Comparison of ENCODE assay signal across 22 cellular contexts in the genomic region with DNA sequence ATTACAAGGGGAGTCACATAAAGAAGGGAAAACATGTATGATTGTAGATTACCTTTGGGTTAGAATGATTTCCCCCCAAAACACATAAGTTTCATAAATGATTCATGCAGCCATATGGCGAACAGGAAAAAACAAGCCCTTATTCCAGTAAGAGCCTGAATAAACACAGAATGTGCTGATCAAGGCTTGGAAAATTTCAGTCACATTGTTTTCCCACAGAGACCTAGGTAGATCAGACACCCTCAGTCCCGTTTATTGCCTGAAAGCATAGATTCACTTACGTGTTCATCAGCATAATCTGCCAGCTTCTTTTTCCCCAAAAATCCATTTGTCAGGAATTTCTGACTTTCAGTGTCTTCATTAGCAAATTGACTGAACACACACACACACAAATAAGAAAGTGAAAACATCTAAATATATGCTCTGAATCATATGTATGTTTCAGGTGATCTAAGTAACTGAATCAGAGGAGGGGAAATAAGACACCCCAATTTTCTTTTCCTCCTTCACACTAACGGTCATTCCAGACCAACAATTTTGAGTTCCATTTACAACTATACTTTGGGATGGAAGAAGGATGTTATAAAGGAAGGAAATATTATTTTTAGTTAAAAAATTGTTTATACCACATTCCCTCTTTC. TPM values are rescaled to one million over a fixed set of nuclear protein-coding genes. Genes with fewer than 3 reads are reported as not detected.
A peak's percentile ranks its signal among the peaks of the same experiment; 100 is the strongest.
DNase-seq lines count a peak whose midpoint lies in the region; ATAC-seq and TF ChIP-seq lines count a peak whose summit lies in the region.
"Had no signal": no experiment of that assay in that cellular context is flagged by ENCODE, and none has a peak within 500 bp of the region (broad histone marks: within the 10 kb centered on the region; RNA-seq: fewer than 3 reads in every experiment).

No MANE protein-coding gene starts in this region.

- no peak overlapping the region for H3K9ac ChIP-seq in mammary epithelial cell (ENCODE audit: insufficient read depth, low read length)

- in situ Hi-C loops in mammary epithelial cell (cut with MboI; ENCODE audit: low sequenced_read_pairs in 2 of 2): no loop called here

- H3K4me2 ChIP-seq in mammary epithelial cell (ENCODE audit: insufficient read depth, low read depth, low read length): no peak overlapping the region

- H3K4me1 Mint-ChIP-seq in activated naive CD4-positive, alpha-beta T cell treated with anti-CD3 and anti-CD28 coated beads for 36 hours (ENCODE audit: low read depth): peaks cover 19% of the 10 kb centered on the region
- no peaks in the 10 kb centered on the region for H3K4me1 Mint-ChIP-seq in activated naive CD4-positive, alpha-beta T cell treated with anti-CD3 and anti-CD28 coated beads, Interleukin-2, amount 10 ng/mL, durations not matched to agents 7 days and 5 days
- H3K4me1 Mint-ChIP-seq: activated B cell treated with CpG ODN at 0.5 μM for 24 hours, IgD-negative memory B cell had no signal

- H3K4me1 ChIP-seq in mammary epithelial cell (ENCODE audit: insufficient read depth, low read length): peaks cover 10% of the 10 kb centered on the region
- H3K4me1 ChIP-seq: HAP-1 had no signal

- no peak for DNase-seq in activated naive CD4-positive, alpha-beta T cell treated with anti-CD3 and anti-CD28 coated beads for 36 hours
- DNase-seq in activated naive CD4-positive, alpha-beta T cell treated with anti-CD3 and anti-CD28 coated beads, Interleukin-2, amount 10 ng/mL, durations not matched to agents 7 days and 5 days: no peak
- DNase-seq in mammary epithelial cell (peak; percentile 50), glomerular endothelial cell (ENCODE audit: extremely low read depth, low read depth, low spot score) (peak; percentile 69), cortex of kidney (lab: John Stamatoyannopoulos, UW) (no peak), retina (no peak)
- DNase-seq in activated CD8-positive, alpha-beta memory T cell treated with anti-CD3 and anti-CD28 coated beads, Interleukin-2, amount 50 U/mL, for 48 hours: no peak
- DNase-seq: activated B cell treated with CpG ODN at 0.5 μM for 24 hours; activated gamma-delta T cell; CD4-positive, alpha-beta T cell; hippocampal formation; mucosa of descending colon; NCI-H1092; ovary; stimulated activated naive CD4-positive, alpha-beta T cell had no signal

- H3K27me3 ChIP-seq in mammary epithelial cell (ENCODE audit: insufficient read depth, low read length): no peaks in the 10 kb centered on the region
- H3K27me3 ChIP-seq: cardiac muscle cell, ovary had no signal

- dilution Hi-C loops in mammary epithelial cell (cut with HindIII; ENCODE audit: low sequenced_read_pairs): no loop called here

- TSS peak; percentile 83 for BruUV-seq in mammary epithelial cell (replicated peaks; lab: Mats Ljungman, UMichigan)

- CTCF ChIA-PET in activated naive CD4-positive, alpha-beta T cell treated with anti-CD3 and anti-CD28 coated beads for 36 hours (lab: Charles Lee): no interaction called here
- CTCF ChIA-PET in activated naive CD4-positive, alpha-beta T cell treated with anti-CD3 and anti-CD28 coated beads, Interleukin-2, amount 10 ng/mL, durations not matched to agents 7 days and 5 days (lab: Charles Lee): no interaction called here
- CTCF ChIA-PET in mammary epithelial cell (lab: Charles Lee; ENCODE audit: low non-redundant PET): no interaction called here

- no peak overlapping the region for H3K4me3 Mint-ChIP-seq in activated naive CD4-positive, alpha-beta T cell treated with anti-CD3 and anti-CD28 coated beads for 36 hours
- H3K4me3 Mint-ChIP-seq in activated naive CD4-positive, alpha-beta T cell treated with anti-CD3 and anti-CD28 coated beads, Interleukin-2, amount 10 ng/mL, durations not matched to agents 7 days and 5 days: no peak overlapping the region
- H3K4me3 Mint-ChIP-seq: activated B cell treated with CpG ODN at 0.5 μM for 24 hours; CD4-positive, alpha-beta T cell; IgD-negative memory B cell; type B pancreatic cell had no signal

- TF ChIP-seq CTCF in mammary epithelial cell (conservative IDR thresholded peaks at IDR 0.05 in 1 of 2, IDR thresholded peaks at IDR 0.05 in 1 of 2; ENCODE audit: extremely low read depth in 1 of 2, insufficient read depth in 1 of 2, low read depth in 1 of 2, low read length in 2 of 2): no peak

- no peak overlapping the region for H3K4me3 ChIP-seq in mammary epithelial cell (replicated peaks in 1 of 3; ENCODE audit: insufficient read depth in 1 of 3, low read depth in 2 of 3, low read length in 3 of 3)
- H3K4me3 ChIP-seq: cardiac muscle cell, HAP-1, mucosa of descending colon, ovary had no signal

- H3K9me3 ChIP-seq in mammary epithelial cell (replicated peaks; ENCODE audit: insufficient read depth, low read length): no peaks in the 10 kb centered on the region
- H3K9me3 ChIP-seq: HAP-1, mucosa of descending colon, ovary had no signal

- ATAC-seq in HG02970 (IDR thresholded peaks at IDR 0.05; ENCODE audit: low FRiP score, unreplicated experiment): no peak
- ATAC-seq: mucosa of descending colon had no signal

- intact Hi-C loops in activated naive CD4-positive, alpha-beta T cell treated with anti-CD3 and anti-CD28 coated beads for 36 hours (cut with micrococcal nuclease): no loop called here
- intact Hi-C loops in mammary epithelial cell (cut with micrococcal nuclease): no loop called here

- peak overlapping the region; percentile 33 for H3K27ac Mint-ChIP-seq in activated naive CD4-positive, alpha-beta T cell treated with anti-CD3 and anti-CD28 coated beads for 36 hours
- no peak overlapping the region for H3K27ac Mint-ChIP-seq in activated naive CD4-positive, alpha-beta T cell treated with anti-CD3 and anti-CD28 coated beads, Interleukin-2, amount 10 ng/mL, durations not matched to agents 7 days and 5 days
- H3K27ac Mint-ChIP-seq: activated B cell treated with CpG ODN at 0.5 μM for 24 hours; CD4-positive, alpha-beta T cell; IgD-negative memory B cell; type B pancreatic cell had no signal

- no peaks in the 10 kb centered on the region for H3K36me3 ChIP-seq in mammary epithelial cell (ENCODE audit: insufficient read depth, low read length)
- H3K36me3 ChIP-seq: cardiac muscle cell, HAP-1, ovary had no signal

- H3K9me3 Mint-ChIP-seq in activated naive CD4-positive, alpha-beta T cell treated with anti-CD3 and anti-CD28 coated beads for 36 hours: no peaks in the 10 kb centered on the region
- no peaks in the 10 kb centered on the region for H3K9me3 Mint-ChIP-seq in activated naive CD4-positive, alpha-beta T cell treated with anti-CD3 and anti-CD28 coated beads, Interleukin-2, amount 10 ng/mL, durations not matched to agents 7 days and 5 days
- H3K9me3 Mint-ChIP-seq: activated B cell treated with CpG ODN at 0.5 μM for 24 hours; CD4-positive, alpha-beta T cell; IgD-negative memory B cell; type B pancreatic cell had no signal

- H3K79me2 ChIP-seq in mammary epithelial cell (ENCODE audit: insufficient read depth, low read length): no peaks in the 10 kb centered on the region

- H3K27me3 Mint-ChIP-seq in activated naive CD4-positive, alpha-beta T cell treated with anti-CD3 and anti-CD28 coated beads for 36 hours (ENCODE audit: low read depth): no peaks in the 10 kb centered on the region
- H3K27me3 Mint-ChIP-seq in activated naive CD4-positive, alpha-beta T cell treated with anti-CD3 and anti-CD28 coated beads, Interleukin-2, amount 10 ng/mL, durations not matched to agents 7 days and 5 days: no peaks in the 10 kb centered on the region
- H3K27me3 Mint-ChIP-seq: IgD-negative memory B cell, type B pancreatic cell had no signal

- no peaks in the 10 kb centered on the region for H4K20me1 ChIP-seq in mammary epithelial cell (ENCODE audit: insufficient read depth, low read length)

- H3K27ac ChIP-seq in mammary epithelial cell (ENCODE audit: insufficient read depth, low read depth, low read length): no peak overlapping the region
- H3K27ac ChIP-seq: cardiac muscle cell, ovary had no signal

- no peaks in the 10 kb centered on the region for H3K36me3 Mint-ChIP-seq in activated naive CD4-positive, alpha-beta T cell treated with anti-CD3 and anti-CD28 coated beads for 36 hours (ENCODE audit: low read depth)
- H3K36me3 Mint-ChIP-seq in activated naive CD4-positive, alpha-beta T cell treated with anti-CD3 and anti-CD28 coated beads, Interleukin-2, amount 10 ng/mL, durations not matched to agents 7 days and 5 days: no peaks in the 10 kb centered on the region
- H3K36me3 Mint-ChIP-seq: IgD-negative memory B cell, type B pancreatic cell had no signal

- H2AFZ ChIP-seq in mammary epithelial cell (ENCODE audit: low read depth, low read length): peak overlapping the region; percentile 8

- 83% methylated on average over 4 of the region's 4 CpGs for WGBS in mammary epithelial cell (ENCODE audit: low coverage, missing lambda C conversion rate)

RNA-seq across cellular contexts. Expression of gene SLC38A4, which starts 37.4 kb away (rescaled TPM):
- not detected for total RNA-seq in activated naive CD4-positive, alpha-beta T cell treated with anti-CD3 and anti-CD28 coated beads for 36 hours
- total RNA-seq in mammary epithelial cell (under 1 TPM; 0.09 to 0.17 TPM), glomerular endothelial cell (0.10 TPM in 1 of 2 replicates, not detected in the other)
- polyA plus RNA-seq in mammary epithelial cell: 0.18 TPM
- polyA minus RNA-seq in mammary epithelial cell: not detected
- total RNA-seq: activated B cell treated with CpG ODN at 0.5 μM for 24 hours; activated CD8-positive, alpha-beta memory T cell treated with anti-CD3 and anti-CD28 coated beads for 36 hours; CD4-positive, alpha-beta T cell; T-helper 1 cell treated with Interleukin-12 subunit alpha and Interleukin-12 subunit beta and Interleukin-4 antibody, amounts not matched to agents 30 ng/mL and 1 ng/mL, for 36 hours had no signal
- polyA plus RNA-seq: IgD-negative memory B cell had no signal

Comparison
In these comparisons a context has a peak if more than half of its experiments do, and no peak if none do; other contexts are left out.
1. DNase-seq: peak in mammary epithelial cell (single experiment) and glomerular endothelial cell (single experiment); none in activated naive CD4-positive, alpha-beta T cell treated with anti-CD3 and anti-CD28 coated beads for 36 hours (single experiment), activated naive CD4-positive, alpha-beta T cell treated with anti-CD3 and anti-CD28 coated beads, Interleukin-2, amount 10 ng/mL, durations not matched to agents 7 days and 5 days (single experiment), cortex of kidney (single experiment), retina (single experiment) and activated CD8-positive, alpha-beta memory T cell treated with anti-CD3 and anti-CD28 coated beads, Interleukin-2, amount 50 U/mL, for 48 hours (single experiment).